ENCODE assay signal across 26 cellular contexts in the genomic region with DNA sequence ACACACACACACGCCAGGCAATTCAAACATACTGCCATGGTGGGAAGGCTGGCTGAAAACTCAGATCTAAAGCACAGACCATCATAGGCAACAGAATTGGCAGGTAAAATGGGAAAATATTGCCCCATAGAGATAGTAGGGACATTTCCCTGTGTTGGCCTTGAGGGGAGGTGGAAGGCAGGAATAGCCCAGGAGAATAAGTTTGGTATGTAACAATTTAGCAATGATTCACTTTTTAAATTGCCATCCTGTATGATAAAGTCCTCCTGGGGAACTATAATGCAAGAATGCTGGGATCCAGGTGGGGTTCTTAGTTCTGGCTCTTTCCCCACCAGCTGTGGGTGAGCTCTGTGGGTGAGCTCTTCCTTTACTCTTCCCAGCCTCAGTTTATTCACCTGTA. TPM values are rescaled to one million over a fixed set of nuclear protein-coding genes. Genes with fewer than 3 reads are reported as not detected.
"Had no signal": no experiment of that assay in that cellular context is flagged by ENCODE, and none has a peak within 500 bp of the region (broad histone marks: within the 10 kb centered on the region; RNA-seq: fewer than 3 reads in every experiment).

No MANE protein-coding gene starts in this region.

- FAIRE-seq: endometrium had no signal

- H3K27ac Mint-ChIP-seq: natural killer cell had no signal

- DNase-seq: cortex of kidney; dorsolateral prefrontal cortex; effector CD8-positive, alpha-beta T cell; esophagus squamous epithelium; foreskin fibroblast; head of caudate nucleus; natural killer cell; posterior cingulate gyrus; stimulated activated naive CD4-positive, alpha-beta T cell treated with Interleukin-2 at 50 U/mL for 16 hours; thyroid gland; upper lobe of right lung had no signal

- H3K27me3 ChIP-seq: esophagus squamous epithelium, hepatocyte, suprapubic skin, thyroid gland, upper lobe of right lung, vagina had no signal

- H3K4me2 ChIP-seq: hepatocyte had no signal

- H3K9me3 ChIP-seq: esophagus squamous epithelium, suprapubic skin, thyroid gland, upper lobe of right lung, vagina had no signal

- H3K79me2 ChIP-seq: hepatocyte had no signal

- H3K4me3 ChIP-seq: dorsolateral prefrontal cortex, esophagus squamous epithelium, hepatocyte, suprapubic skin, thyroid gland, upper lobe of right lung, vagina had no signal

- H3K9me3 Mint-ChIP-seq: natural killer cell had no signal

- H3K4me3 Mint-ChIP-seq: natural killer cell, neural crest cell had no signal

- H3K4me1 Mint-ChIP-seq: neural crest cell had no signal

- H3K27ac ChIP-seq: dorsolateral prefrontal cortex, esophagus squamous epithelium, hepatocyte, suprapubic skin, thyroid gland, upper lobe of right lung, vagina had no signal

- H3K4me1 ChIP-seq: esophagus squamous epithelium, suprapubic skin, thyroid gland, upper lobe of right lung, vagina had no signal

- H3K36me3 ChIP-seq: esophagus squamous epithelium, suprapubic skin, thyroid gland, upper lobe of right lung, vagina had no signal

- H3K36me3 Mint-ChIP-seq: natural killer cell had no signal

- H2AFZ ChIP-seq: hepatocyte had no signal

- ATAC-seq: left lobe of liver, natural killer cell, sciatic nerve, upper lobe of right lung had no signal

RNA-seq across cellular contexts. Expression of gene ATXN3L, which starts 51.0 kb away (rescaled TPM):
- total RNA-seq: dorsolateral prefrontal cortex, epithelial cell of proximal tubule, esophagus squamous epithelium, hepatocyte, kidney epithelial cell, left lobe of liver, lower leg skin, mucosa of gallbladder, myocyte, natural killer cell, neural crest cell, osteocyte, pulmonary artery endothelial cell, sciatic nerve, skeletal muscle tissue, suprapubic skin, thyroid gland, upper lobe of right lung, vagina had no signal
- polyA plus RNA-seq: hepatocyte had no signal
